ENCODE assay signal across 17 cellular contexts in genomic region chr11:34098813-34099212, GRCh38. TPM values are rescaled to one million over a fixed set of nuclear protein-coding genes. Genes with fewer than 3 reads are reported as not detected.
A peak's percentile ranks its signal among the peaks of the same experiment; 100 is the strongest.
DNase-seq lines count a peak whose midpoint lies in the region; ATAC-seq, FAIRE-seq and TF ChIP-seq lines count a peak whose summit lies in the region.
"Had no signal": no experiment of that assay in that cellular context is flagged by ENCODE, and none has a peak within 500 bp of the region (broad histone marks: within the 10 kb centered on the region; RNA-seq: fewer than 3 reads in every experiment).

No MANE protein-coding gene starts in this region.

- 95% methylated on average over 2 of the region's 2 CpGs for WGBS in K562 (ENCODE audit: insufficient coverage, low coverage, missing lambda C conversion rate)

- in situ Hi-C loops in K562 (cut with MboI) = no loop called here

- no peak overlapping the region for H2AFZ ChIP-seq in K562 (ENCODE audit: low read depth, low read length)
- H2AFZ ChIP-seq: GM23338 had no signal

- no peaks in the 10 kb centered on the region for H3K9me3 ChIP-seq in cardiac muscle cell (ENCODE audit: low read depth)
- no peaks in the 10 kb centered on the region for H3K9me3 ChIP-seq in K562 (replicated peaks; ENCODE audit: control insufficient read depth, insufficient read depth, low read depth, low read length)
- H3K9me3 ChIP-seq: Caco-2 had no signal

- peak overlapping the region; percentile 35 for H3K27ac Mint-ChIP-seq in neural crest cell (ENCODE audit: unreplicated experiment)
- H3K27ac Mint-ChIP-seq: CD4-positive, alpha-beta T cell; GM23338 had no signal

- H3K79me2 ChIP-seq in K562 (ENCODE audit: control insufficient read depth, insufficient read depth, low read length) = no peaks in the 10 kb centered on the region

- H4K20me1 ChIP-seq in K562 (replicated peaks; ENCODE audit: control insufficient read depth, insufficient read depth, low read length) = no peaks in the 10 kb centered on the region

- H3K27me3 Mint-ChIP-seq in neural crest cell (ENCODE audit: low read depth) = no peaks in the 10 kb centered on the region
- H3K27me3 Mint-ChIP-seq: CD4-positive, alpha-beta T cell; IgD-negative memory B cell had no signal

- CTCF ChIA-PET in K562 (lab: Yijun Ruan, JAX; ENCODE audit: low intra/inter-chr PET ratio) = no interaction called here

- no peaks in the 10 kb centered on the region for H3K9me3 Mint-ChIP-seq in neural crest cell
- H3K9me3 Mint-ChIP-seq: CD4-positive, alpha-beta T cell; GM23338; IgD-negative memory B cell had no signal

- H3K4me3 ChIP-seq in cardiac muscle cell (no peak overlapping the region), K562 (no peak overlapping the region)
- H3K4me3 ChIP-seq: GM23338 had no signal

- intact Hi-C loops in Right ventricle myocardium superior (cut with DNase I) = loop anchor here (10.0 kb wide), 1 partner anchor 366 kb away; no protein-coding TSS in a partner anchor
- intact Hi-C loops in K562 (cut with micrococcal nuclease) = no loop called here

- no peak for TF ChIP-seq POLR2A in K562 (conservative IDR thresholded peaks at IDR 0.05)

- DNase-seq in cardiac muscle cell (ENCODE audit: low read depth in 1 of 2, low spot score in 1 of 2) = no peak
- DNase-seq in Right ventricle myocardium superior = no peak
- no peak for DNase-seq in K562 (ENCODE audit: extremely low read depth in 1 of 4, low spot score in 3 of 4)
- no peak for DNase-seq in neural crest cell (ENCODE audit: low read depth, low spot score)
- DNase-seq in anterior cingulate cortex (lab: John Stamatoyannopoulos, UW) = no peak
- DNase-seq: ACHN; Caco-2; CD4-positive, alpha-beta T cell; HCEC 1CT had no signal

- POLR2A ChIA-PET in K562 (lab: Yijun Ruan, JAX) = interaction anchor here (1.1 to 2.6 kb wide), 4 partner anchors 8 to 22 kb away, joined by 3 to 10 read pairs (median 6); no protein-coding TSS in a partner anchor

- TF ChIP-seq EP300 in K562 (IDR thresholded peaks at IDR 0.05; ENCODE audit: low read length) = no peak

- H3K4me1 Mint-ChIP-seq in neural crest cell = peaks cover 6% of the 10 kb centered on the region
- H3K4me1 Mint-ChIP-seq: GM23338 had no signal

- H3K36me3 Mint-ChIP-seq in neural crest cell (ENCODE audit: low read depth) = peaks cover 8% of the 10 kb centered on the region
- H3K36me3 Mint-ChIP-seq: IgD-negative memory B cell had no signal

- no TSS peak for BruUV-seq in K562 (replicated peaks; lab: Mats Ljungman, UMichigan)

- H3K9me1 ChIP-seq in K562 (ENCODE audit: control insufficient read depth, insufficient read depth, low read length) = no peaks in the 10 kb centered on the region

- no peak for ATAC-seq in Right ventricle myocardium superior (ENCODE audit: poor library complexity)
- ATAC-seq in K562 = no peak
- ATAC-seq in HG03025 (IDR thresholded peaks at IDR 0.05; ENCODE audit: low FRiP score, unreplicated experiment) = no peak
- ATAC-seq: GM23338 had no signal

- H3K4me1 ChIP-seq in cardiac muscle cell (ENCODE audit: low read depth) = no peaks in the 10 kb centered on the region
- no peaks in the 10 kb centered on the region for H3K4me1 ChIP-seq in K562 (replicated peaks in 1 of 2; ENCODE audit: control insufficient read depth in 2 of 2, insufficient read depth in 2 of 2, low read length in 2 of 2)
- H3K4me1 ChIP-seq: Caco-2 had no signal

- H3K27me3 ChIP-seq in cardiac muscle cell (no peaks in the 10 kb centered on the region), K562 (ENCODE audit: control insufficient read depth in 2 of 2, insufficient read depth in 2 of 2, low read length in 2 of 2) (no peaks in the 10 kb centered on the region)

- no peak overlapping the region for H3K9ac ChIP-seq in K562 (ENCODE audit: insufficient read depth in 1 of 2, low read depth in 2 of 2, low read length in 2 of 2)

- FAIRE-seq in K562 (lab: Jason Lieb, UNC) = no peak
- FAIRE-seq: A204.1, D721Med, G401.6, HTR-8/SVneo had no signal

- H3K36me3 ChIP-seq in cardiac muscle cell (peaks cover 70% of the 10 kb centered on the region), K562 (ENCODE audit: control insufficient read depth, insufficient read depth, low read length) (peaks cover 93% of the 10 kb centered on the region)

- H3K27ac ChIP-seq in cardiac muscle cell = peak overlapping the region; percentile 7
- no peak overlapping the region for H3K27ac ChIP-seq in K562 (ENCODE audit: extremely low read depth, low read depth, low read length)
- H3K27ac ChIP-seq: C4-2B had no signal

- TF ChIP-seq CTCF in cardiac muscle cell (IDR thresholded peaks at IDR 0.05; ENCODE audit: low read depth, low read length) = no peak
- TF ChIP-seq CTCF in K562 (IDR thresholded peaks at IDR 0.05 in 2 of 3, conservative IDR thresholded peaks at IDR 0.05 in 1 of 3; ENCODE audit: insufficient read depth in 2 of 3, low read depth in 1 of 3, low read length in 3 of 3) = no peak
- TF ChIP-seq CTCF in neural crest cell (conservative IDR thresholded peaks at IDR 0.05) = no peak

- no peak overlapping the region for H3K4me3 Mint-ChIP-seq in neural crest cell
- H3K4me3 Mint-ChIP-seq: CD4-positive, alpha-beta T cell; GM23338 had no signal

- no peak overlapping the region for H3K4me2 ChIP-seq in K562 (ENCODE audit: insufficient read depth, low read length)
- H3K4me2 ChIP-seq: GM23338 had no signal

- TF ChIP-seq RAD21 in K562 (CRISPR knock-in tag; conservative IDR thresholded peaks at IDR 0.05 in 1 of 2, IDR thresholded peaks at IDR 0.05 in 1 of 2) = no peak

TF ChIP-seq in K562, 482 proteins besides CTCF, POLR2A, EP300 and RAD21:
- TF ChIP-seq TAF15 (IDR thresholded peaks at IDR 0.05; ENCODE audit: low read depth, low read length) (no peak), YY1 (IDR thresholded peaks at IDR 0.05; ENCODE audit: borderline replicate concordance in 1 of 3, control insufficient read depth in 1 of 3, extremely low read depth in 1 of 3, insufficient read depth in 3 of 3, insufficient read length in 1 of 3, insufficient replicate concordance in 2 of 3, low read depth in 1 of 3, low read length in 2 of 3) (no peak), ZKSCAN1 (IDR thresholded peaks at IDR 0.05; ENCODE audit: low read depth, low read length) (peak; percentile 82), SMAD1 (IDR thresholded peaks at IDR 0.05; ENCODE audit: low read depth, low read length, partially characterized antibody) (no peak)

RNA-seq across cellular contexts. Expression of gene NAT10, which starts 6.6 kb away (rescaled TPM):
- total RNA-seq in cardiac muscle cell (19.2 and 23.6 TPM in 2 replicates), Right ventricle myocardium superior (20.9 TPM), K562 (2014; rRNA removed) (59.5 and 68.0 TPM in 2 replicates), K562 (2014; rRNA removed; fragmentation: Illumina TruSeq; extraction: Trizol) (69.0 and 71.1 TPM in 2 replicates), K562 (2015; rRNA removed; fragmentation: Illumina TruSeq; extraction: Trizol) (91.3 and 92.9 TPM in 2 replicates), K562 (2021) (125 and 127 TPM in 2 replicates), neural crest cell (70.8 and 73.2 TPM in 2 replicates)
- polyA plus RNA-seq in cardiac muscle cell (19.4 and 28.0 TPM in 2 replicates), K562 (2011; rRNA removed) (86.3 and 96.5 TPM in 2 replicates), K562 (2014; fragmentation: Illumina TruSeq; extraction: Trizol) (91.3 and 98.2 TPM in 2 replicates), K562 (2014; fragmentation: Nextera tagmentation; extraction: Ambion mirVana) (100 to 1,000 TPM in 1 of 2 experiments, 10 to 100 TPM in 1; 55.4 to 122 TPM), K562 (2014; rRNA removed) (62.4 and 73.4 TPM in 2 replicates)
- 165 and 174 TPM in 2 replicates for total RNA-seq in K562 (2011; cell fraction: chromatin; rRNA removed; ENCODE audit: low replicate concordance)
- 86.5 and 93.6 TPM in 2 replicates for total RNA-seq in K562 (2011; cell fraction: nucleolus; rRNA removed)
- 106 and 112 TPM in 2 replicates for total RNA-seq in K562 (2011; cell fraction: nucleoplasm; rRNA removed)
- polyA plus RNA-seq in K562 (2011; cell fraction: cytosol; rRNA removed) = 79.8 and 93.3 TPM in 2 replicates
- polyA plus RNA-seq in K562 (2011; cell fraction: nucleus; rRNA removed) = 120 and 143 TPM in 2 replicates
- 54.7 and 77.0 TPM in 2 replicates for polyA plus RNA-seq in K562 (2012)
- 131 and 145 TPM in 2 replicates for polyA minus RNA-seq in K562 (2011; rRNA and poly(A)+ RNA removed)
- polyA minus RNA-seq in K562 (2011; cell fraction: cytosol; rRNA and poly(A)+ RNA removed) = 100 and 108 TPM in 2 replicates
- polyA minus RNA-seq in K562 (2011; cell fraction: nucleus; rRNA and poly(A)+ RNA removed) = 60.0 and 82.5 TPM in 2 replicates

RNA-seq across cellular contexts. Expression of gene CAPRIN1, which starts 47.3 kb away (rescaled TPM):
- 249 and 286 TPM in 2 replicates for total RNA-seq in cardiac muscle cell
- 120 and 163 TPM in 2 replicates for polyA plus RNA-seq in cardiac muscle cell
- total RNA-seq in Right ventricle myocardium superior = 105 TPM
- 130 and 461 TPM in 2 replicates for total RNA-seq in K562 (2011; cell fraction: chromatin; rRNA removed; ENCODE audit: low replicate concordance)
- 84.2 and 92.2 TPM in 2 replicates for total RNA-seq in K562 (2011; cell fraction: nucleolus; rRNA removed)
- 188 and 293 TPM in 2 replicates for total RNA-seq in K562 (2011; cell fraction: nucleoplasm; rRNA removed)
- total RNA-seq in K562 (2014; rRNA removed) = 216 and 244 TPM in 2 replicates
- 226 and 247 TPM in 2 replicates for total RNA-seq in K562 (2014; rRNA removed; fragmentation: Illumina TruSeq; extraction: Trizol)
- total RNA-seq in K562 (2015; rRNA removed; fragmentation: Illumina TruSeq; extraction: Trizol) = 237 and 246 TPM in 2 replicates
- 252 and 263 TPM in 2 replicates for total RNA-seq in K562 (2021)
- polyA plus RNA-seq in K562 (2011; rRNA removed) = 255 and 269 TPM in 2 replicates
- 244 and 252 TPM in 2 replicates for polyA plus RNA-seq in K562 (2011; cell fraction: cytosol; rRNA removed)
- 170 and 222 TPM in 2 replicates for polyA plus RNA-seq in K562 (2011; cell fraction: nucleus; rRNA removed)
- 154 and 186 TPM in 2 replicates for polyA plus RNA-seq in K562 (2012)
- 235 and 271 TPM in 2 replicates for polyA plus RNA-seq in K562 (2014; fragmentation: Illumina TruSeq; extraction: Trizol)
- polyA plus RNA-seq in K562 (2014; fragmentation: Nextera tagmentation; extraction: Ambion mirVana) = 10 to 100 TPM; 49.6 to 51.8 TPM
- polyA plus RNA-seq in K562 (2014; rRNA removed) = 181 and 188 TPM in 2 replicates
- polyA minus RNA-seq in K562 (2011; rRNA and poly(A)+ RNA removed) = 519 and 530 TPM in 2 replicates
- polyA minus RNA-seq in K562 (2011; cell fraction: cytosol; rRNA and poly(A)+ RNA removed) = 168 and 225 TPM in 2 replicates
- polyA minus RNA-seq in K562 (2011; cell fraction: nucleus; rRNA and poly(A)+ RNA removed) = 89.8 and 158 TPM in 2 replicates
- total RNA-seq in neural crest cell = 383 and 396 TPM in 2 replicates
